In the genomic region with DNA sequence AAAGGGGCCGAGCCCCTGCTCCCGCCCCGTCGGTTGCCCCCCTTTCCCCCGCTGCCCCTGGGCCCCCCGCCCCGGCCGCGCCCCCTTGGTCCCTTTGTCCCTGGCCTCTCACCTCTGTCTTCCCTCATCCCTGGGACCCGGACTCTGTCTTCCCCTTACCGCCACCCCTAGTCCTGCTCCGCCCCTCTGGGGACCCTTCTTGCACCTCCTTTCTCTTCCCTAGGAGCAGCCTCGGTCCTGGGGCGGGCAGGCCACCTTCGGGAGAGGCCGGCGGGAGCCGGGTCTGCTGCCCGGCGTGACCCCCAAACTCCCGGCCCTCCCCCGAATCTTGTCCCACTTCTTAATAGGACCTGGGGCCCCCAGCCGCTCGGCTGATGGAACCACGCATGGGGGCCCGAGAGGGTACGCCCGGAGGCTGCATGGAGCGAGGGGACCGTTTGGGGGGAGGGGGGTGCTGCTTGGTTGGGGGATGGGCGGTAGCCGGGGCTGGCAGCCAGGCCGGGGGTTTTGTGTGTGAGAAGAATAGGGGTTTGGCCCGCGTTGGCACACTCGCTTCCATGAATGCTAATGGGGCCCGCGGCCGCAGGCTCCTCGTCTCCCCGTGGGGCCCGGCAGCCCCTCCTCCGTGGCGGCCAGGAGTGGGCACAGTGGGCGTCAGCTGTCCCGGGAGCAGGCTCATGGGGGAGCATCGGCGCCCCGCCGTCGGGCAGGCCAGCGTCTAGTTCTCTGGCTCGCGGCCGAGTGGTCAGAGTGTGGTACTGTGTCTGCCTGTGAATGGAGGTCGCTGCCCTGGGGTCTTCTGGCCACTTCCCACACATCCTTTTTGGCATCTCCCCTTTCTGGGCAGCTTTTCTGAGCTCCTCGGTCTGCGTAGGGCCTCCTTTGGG, we compare ENCODE assay signal across 9 cellular contexts. TPM values are rescaled to one million over a fixed set of nuclear protein-coding genes. Genes with fewer than 3 reads are reported as not detected.
DNase-seq lines count a peak whose midpoint lies in the region; ATAC-seq, FAIRE-seq and TF ChIP-seq lines count a peak whose summit lies in the region.
"Had no signal": no experiment of that assay in that cellular context is flagged by ENCODE, and none has a peak within 500 bp of the region (broad histone marks: within the 10 kb centered on the region; RNA-seq: fewer than 3 reads in every experiment).

No MANE protein-coding gene starts in this region.

- H3K9me2 ChIP-seq in MM.1S (replicated peaks; ENCODE audit: insufficient read depth, low read length) = no peaks in the 10 kb centered on the region

- H3K9me3 Mint-ChIP-seq in CD4-positive, CD25-positive, alpha-beta regulatory T cell = peaks cover 0 to 4% (median 0%) of the 10 kb centered on the region in 7 donors
- H3K9me3 Mint-ChIP-seq in effector memory CD8-positive, alpha-beta T cell = no peaks in the 10 kb centered on the region
- no peaks in the 10 kb centered on the region for H3K9me3 Mint-ChIP-seq in osteocyte (ENCODE audit: unreplicated experiment)

- no peak for ATAC-seq in CD4-positive, CD25-positive, alpha-beta regulatory T cell (ENCODE audit: low read depth in 2 of 2)
- ATAC-seq in effector memory CD8-positive, alpha-beta T cell (replicated peaks) = no peak
- ATAC-seq in HG03196 (IDR thresholded peaks at IDR 0.05; ENCODE audit: unreplicated experiment) (no peak), GM18498 (IDR thresholded peaks at IDR 0.05; ENCODE audit: unreplicated experiment) (no peak)

- H3K9ac ChIP-seq in MM.1S (ENCODE audit: low read length) = no peak overlapping the region

- H3K27ac Mint-ChIP-seq in CD4-positive, CD25-positive, alpha-beta regulatory T cell = no peak overlapping the region
- H3K27ac Mint-ChIP-seq in effector memory CD8-positive, alpha-beta T cell = no peak overlapping the region
- H3K27ac Mint-ChIP-seq in osteocyte (ENCODE audit: unreplicated experiment) = no peak overlapping the region

- DNase-seq in CD4-positive, CD25-positive, alpha-beta regulatory T cell = no peak
- no peak for DNase-seq in MM.1S
- no peak for DNase-seq in effector memory CD8-positive, alpha-beta T cell
- DNase-seq in osteocyte (ENCODE audit: extremely low spot score, unreplicated experiment) = no peak
- no peak for DNase-seq in NCI-H446 (lab: John Stamatoyannopoulos, UW)
- DNase-seq in GM12891 (ENCODE audit: insufficient read length, low spot score) = no peak
- DNase-seq: SW 1271 had no signal

- peaks cover 64% of the 10 kb centered on the region for H3K27me3 Mint-ChIP-seq in CD4-positive, CD25-positive, alpha-beta regulatory T cell
- H3K27me3 Mint-ChIP-seq in effector memory CD8-positive, alpha-beta T cell = peaks cover 36 to 79% of the 10 kb centered on the region in 2 donors
- peaks cover 17% of the 10 kb centered on the region for H3K27me3 Mint-ChIP-seq in osteocyte (ENCODE audit: unreplicated experiment)

- peak overlapping the region; percentile 79 to 89 (median 83) for H3K4me3 Mint-ChIP-seq in CD4-positive, CD25-positive, alpha-beta regulatory T cell
- H3K4me3 Mint-ChIP-seq in effector memory CD8-positive, alpha-beta T cell = peak overlapping the region; percentile 70 to 77
- H3K4me3 Mint-ChIP-seq in osteocyte (ENCODE audit: unreplicated experiment) = peak overlapping the region; percentile 60

- H3K4me3 ChIP-seq in CD4-positive, CD25-positive, alpha-beta regulatory T cell (ENCODE audit: low read depth, low read length) = no peak overlapping the region
- no peak overlapping the region for H3K4me3 ChIP-seq in MM.1S (ENCODE audit: low read length)

- no peak overlapping the region for H3K27ac ChIP-seq in CD4-positive, CD25-positive, alpha-beta regulatory T cell (ENCODE audit: insufficient read depth, low read length, poor library complexity, severe bottlenecking)
- no peak overlapping the region for H3K27ac ChIP-seq in MM.1S (ENCODE audit: low read length)

- FAIRE-seq in GM12891 (lab: Jason Lieb, UNC) = no peak

- no peaks in the 10 kb centered on the region for H3F3A ChIP-seq in MM.1S (ENCODE audit: insufficient read depth, low read length)

- TF ChIP-seq CTCF in MM.1S (IDR thresholded peaks at IDR 0.05; ENCODE audit: low read length) (no peak), osteocyte (IDR thresholded peaks at IDR 0.05) (no peak)

- H4K20me1 ChIP-seq in MM.1S (ENCODE audit: insufficient read depth, low read length) = no peaks in the 10 kb centered on the region

- no peaks in the 10 kb centered on the region for H3K9me3 ChIP-seq in CD4-positive, CD25-positive, alpha-beta regulatory T cell (ENCODE audit: control insufficient read depth in 2 of 2, low read length in 2 of 2)
- H3K9me3 ChIP-seq in MM.1S (replicated peaks; ENCODE audit: insufficient read depth, low read length) = no peaks in the 10 kb centered on the region

- H2AFZ ChIP-seq in MM.1S (ENCODE audit: low read length) = no peak overlapping the region

- peak overlapping the region; percentile 45; the same call in 1 of the 2 replicates for H3K4me2 ChIP-seq in MM.1S (ENCODE audit: low read depth, low read length)

- no peaks in the 10 kb centered on the region for H3K36me3 ChIP-seq in CD4-positive, CD25-positive, alpha-beta regulatory T cell (ENCODE audit: control insufficient read depth, insufficient read depth, low read length)
- no peaks in the 10 kb centered on the region for H3K36me3 ChIP-seq in MM.1S (replicated peaks; ENCODE audit: insufficient read depth, low read length)

- TF ChIP-seq POLR2A in GM12891 (IDR thresholded peaks at IDR 0.05; ENCODE audit: low read depth, low read length) = no peak

- peaks cover 12% of the 10 kb centered on the region for H3K27me3 ChIP-seq in CD4-positive, CD25-positive, alpha-beta regulatory T cell (ENCODE audit: control insufficient read depth, insufficient read depth, low read length)
- H3K27me3 ChIP-seq in MM.1S (replicated peaks; ENCODE audit: insufficient read depth, low read length) = peaks cover 17% of the 10 kb centered on the region

- H3K79me2 ChIP-seq in MM.1S (ENCODE audit: low read length) = no peaks in the 10 kb centered on the region

- peaks cover 18% of the 10 kb centered on the region for H3K4me1 ChIP-seq in CD4-positive, CD25-positive, alpha-beta regulatory T cell (ENCODE audit: control insufficient read depth, insufficient read depth, low read length, poor library complexity, severe bottlenecking)
- H3K4me1 ChIP-seq in MM.1S (ENCODE audit: low read length) = no peaks in the 10 kb centered on the region

- no peaks in the 10 kb centered on the region for H3K36me3 Mint-ChIP-seq in CD4-positive, CD25-positive, alpha-beta regulatory T cell
- peaks cover 3% of the 10 kb centered on the region for H3K36me3 Mint-ChIP-seq in effector memory CD8-positive, alpha-beta T cell (ENCODE audit: insufficient read depth)
- no peaks in the 10 kb centered on the region for H3K36me3 Mint-ChIP-seq in osteocyte (ENCODE audit: unreplicated experiment)

- H3K4me1 Mint-ChIP-seq in CD4-positive, CD25-positive, alpha-beta regulatory T cell = peaks cover 0 to 15% (median 7%) of the 10 kb centered on the region in 4 donors
- peaks cover 15 to 16% of the 10 kb centered on the region in 2 donors for H3K4me1 Mint-ChIP-seq in effector memory CD8-positive, alpha-beta T cell (ENCODE audit: low read depth in 2 of 2)
- peaks cover 10% of the 10 kb centered on the region for H3K4me1 Mint-ChIP-seq in osteocyte (ENCODE audit: unreplicated experiment)

TF ChIP-seq in GM12891, 5 proteins besides CTCF, POLR2A, EP300 and RAD21:
- TF ChIP-seq SPI1 (IDR thresholded peaks at IDR 0.05; ENCODE audit: low read depth, low read length) (no peak), POLR2AphosphoS5 (IDR thresholded peaks at IDR 0.05; ENCODE audit: low read depth, low read length) (no peak), TAF1 (IDR thresholded peaks at IDR 0.05; ENCODE audit: low read depth, low read length) (no peak)

RNA-seq across cellular contexts. Expression of gene GAREM2, which starts 1.0 kb away (rescaled TPM):
- total RNA-seq in CD4-positive, CD25-positive, alpha-beta regulatory T cell = 4.0 TPM
- 1 to 10 TPM in 3 of 4 donors, under 1 TPM in 1; 0.77 to 1.7 (median 1.2) TPM for polyA plus RNA-seq in CD4-positive, CD25-positive, alpha-beta regulatory T cell
- 15.2 and 20.8 TPM in 2 replicates for total RNA-seq in osteocyte
- polyA plus RNA-seq in GM12891 (2012; ENCODE audit: low read depth, missing spikeins) = 0.53 TPM
